ENCODE assay signal across 16 cellular contexts in the genomic region with DNA sequence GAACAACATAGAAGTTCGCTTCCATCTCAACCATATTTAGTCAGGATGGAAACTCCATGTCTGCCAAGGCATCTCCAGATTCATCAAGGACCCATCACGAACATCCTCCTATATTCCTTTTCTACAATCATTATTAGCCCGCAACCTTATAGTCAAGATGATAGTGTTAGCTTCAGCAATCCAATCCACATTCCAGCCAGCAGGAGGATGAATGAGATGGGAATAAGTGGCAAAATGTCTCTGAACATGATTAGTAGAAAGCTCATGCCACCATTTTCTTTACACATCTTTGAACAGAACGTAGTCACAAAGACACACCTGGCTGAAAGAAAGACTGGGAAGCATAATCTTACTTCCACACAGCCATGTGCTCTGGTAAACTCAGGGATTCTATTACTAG. TPM values are rescaled to one million over a fixed set of nuclear protein-coding genes. Genes with fewer than 3 reads are reported as not detected.
A peak's percentile ranks its signal among the peaks of the same experiment; 100 is the strongest.
DNase-seq lines count a peak whose midpoint lies in the region; ATAC-seq, FAIRE-seq and TF ChIP-seq lines count a peak whose summit lies in the region.
"Had no signal": no experiment of that assay in that cellular context is flagged by ENCODE, and none has a peak within 500 bp of the region (broad histone marks: within the 10 kb centered on the region; RNA-seq: fewer than 3 reads in every experiment).

No MANE protein-coding gene starts in this region.

- H4K20me1 ChIP-seq in HepG2 (ENCODE audit: insufficient read depth, low read length) = no peaks in the 10 kb centered on the region
- H4K20me1 ChIP-seq: BLaER1 had no signal

- in situ Hi-C loops in HepG2 (cut with HindIII; ENCODE audit: extremely low pct_ligation_motif_present, low pct_unique_long_range_greater_than_20kb) = no loop called here

- WGBS in HepG2 (ENCODE audit: low lambda C conversion rate) = 20% methylated on average over 4 of the region's 4 CpGs
- WGBS in right lobe of liver (ENCODE audit: insufficient coverage, low coverage, low lambda C conversion rate, missing lambda C conversion rate) = 63% methylated on average over 4 of the region's 4 CpGs

- CTCF ChIA-PET in HepG2 (lab: Yijun Ruan, JAX; ENCODE audit: low intra/inter-chr PET ratio, low total read pairs) = no interaction called here

- H3K36me3 ChIP-seq in HepG2 (replicated peaks in 1 of 2; ENCODE audit: control insufficient read depth in 1 of 2, insufficient read depth in 2 of 2, low read length in 2 of 2) (no peaks in the 10 kb centered on the region), right lobe of liver (no peaks in the 10 kb centered on the region)
- H3K36me3 ChIP-seq: BLaER1 had no signal

- POLR2A ChIA-PET in HepG2 (lab: Yijun Ruan, JAX) = no interaction called here

- TF ChIP-seq CTCF in HepG2 (CRISPR knock-in tag; IDR thresholded peaks at IDR 0.05) (no peak), right lobe of liver (IDR thresholded peaks at IDR 0.05) (no peak), chondrocyte (IDR thresholded peaks at IDR 0.05) (peak; percentile 23), foreskin keratinocyte (conservative IDR thresholded peaks at IDR 0.05) (peak; percentile 1)

- H3K9me3 ChIP-seq in HepG2 (ENCODE audit: low read length) (no peaks in the 10 kb centered on the region), right lobe of liver (no peaks in the 10 kb centered on the region)
- H3K9me3 ChIP-seq: BLaER1 had no signal

- no peak for ATAC-seq in HepG2
- ATAC-seq in right lobe of liver = no peak
- no peak for ATAC-seq in foreskin keratinocyte
- ATAC-seq in GM19463 (IDR thresholded peaks at IDR 0.05; ENCODE audit: unreplicated experiment) = no peak

- no peak overlapping the region for H3K4me2 ChIP-seq in HepG2 (ENCODE audit: low read depth, low read length)
- H3K4me2 ChIP-seq: BLaER1 had no signal

- no peak overlapping the region for H3K27ac Mint-ChIP-seq in chondrocyte (ENCODE audit: unreplicated experiment)
- H3K27ac Mint-ChIP-seq: CD8-positive, alpha-beta memory T cell had no signal

- no TSS peak for BruUV-seq in HepG2 (replicated peaks; lab: Mats Ljungman, UMichigan)

- no peak overlapping the region for H2AFZ ChIP-seq in HepG2 (ENCODE audit: low read length)

- H3K9me3 Mint-ChIP-seq in chondrocyte (ENCODE audit: low read depth) = peaks cover 4% of the 10 kb centered on the region

- TF ChIP-seq EP300 in HepG2 (IDR thresholded peaks at IDR 0.05; ENCODE audit: low read depth in 2 of 2, low read length in 2 of 2) (no peak), HepG2 (CRISPR knock-in tag; IDR thresholded peaks at IDR 0.05; ENCODE audit: borderline replicate concordance) (no peak)

- H3K4me1 ChIP-seq in HepG2 (ENCODE audit: insufficient read depth, low read length) (no peaks in the 10 kb centered on the region), right lobe of liver (no peaks in the 10 kb centered on the region), foreskin keratinocyte (no peaks in the 10 kb centered on the region)
- H3K4me1 ChIP-seq: BLaER1 had no signal

- H3K79me2 ChIP-seq in HepG2 (ENCODE audit: insufficient read depth, low read length) = no peaks in the 10 kb centered on the region

- no peak overlapping the region for H3K4me3 Mint-ChIP-seq in chondrocyte (ENCODE audit: unreplicated experiment)
- H3K4me3 Mint-ChIP-seq: CD8-positive, alpha-beta memory T cell had no signal

- H3K4me3 ChIP-seq in HepG2 (replicated peaks in 1 of 3; ENCODE audit: insufficient read depth in 1 of 3, low read depth in 2 of 3, low read length in 3 of 3) (no peak overlapping the region), right lobe of liver (no peak overlapping the region)
- H3K4me3 ChIP-seq: BLaER1 had no signal

- no peak for DNase-seq in HepG2 (ENCODE audit: low spot score)
- DNase-seq in right lobe of liver = no peak
- no peak for DNase-seq in chondrocyte (ENCODE audit: low spot score)
- DNase-seq in foreskin keratinocyte = no peak
- no peak for DNase-seq in NCI-H2171 treated with DMSO at 0.1 percent for 48 hours (lab: John Stamatoyannopoulos, UW)
- no peak for DNase-seq in activated CD4-positive, alpha-beta T cell treated with anti-CD3 and anti-CD28 coated beads, Interleukin-2, amount 50 U/mL, for 1 hour
- DNase-seq: 8988T; AML-193; CD8-positive, alpha-beta memory T cell; DMS53; GF-D8; H7 had no signal

- intact Hi-C loops in HepG2 (cut with micrococcal nuclease; ENCODE audit: unreplicated experiment) = no loop called here
- intact Hi-C loops in right lobe of liver (cut with DNase I) = no loop called here

- no peak overlapping the region for H3K9ac ChIP-seq in HepG2 (ENCODE audit: insufficient read depth, low read depth, low read length)
- H3K9ac ChIP-seq: BLaER1 had no signal

- TF ChIP-seq POLR2A in HepG2 (IDR thresholded peaks at IDR 0.05; ENCODE audit: insufficient read depth in 1 of 2, low read depth in 2 of 2, low read length in 2 of 2) (no peak), right lobe of liver (IDR thresholded peaks at IDR 0.05) (no peak)

- H3K27ac ChIP-seq in HepG2 (ENCODE audit: extremely low read length, insufficient read depth, low read length) (no peak overlapping the region), right lobe of liver (no peak overlapping the region), foreskin keratinocyte (no peak overlapping the region)
- H3K27ac ChIP-seq: BLaER1 had no signal

- no peak for FAIRE-seq in HepG2 (lab: Jason Lieb, UNC)
- FAIRE-seq: GM19239 had no signal

- H3K4me1 Mint-ChIP-seq in chondrocyte (ENCODE audit: low read depth) = no peaks in the 10 kb centered on the region
- H3K4me1 Mint-ChIP-seq: CD8-positive, alpha-beta memory T cell had no signal

- H3K27me3 Mint-ChIP-seq in chondrocyte (ENCODE audit: low read depth) = peaks cover 12% of the 10 kb centered on the region
- H3K27me3 Mint-ChIP-seq: CD8-positive, alpha-beta memory T cell had no signal

- H3K36me3 Mint-ChIP-seq in chondrocyte (ENCODE audit: low read depth) = no peaks in the 10 kb centered on the region
- H3K36me3 Mint-ChIP-seq: CD8-positive, alpha-beta memory T cell had no signal

- H3K27me3 ChIP-seq in HepG2 (ENCODE audit: control insufficient read depth in 1 of 2, insufficient read depth in 2 of 2, low read length in 2 of 2) (no peaks in the 10 kb centered on the region), right lobe of liver (peaks cover 0 to 6% of the 10 kb centered on the region in 2 donors), foreskin keratinocyte (no peaks in the 10 kb centered on the region)
- H3K27me3 ChIP-seq: BLaER1 had no signal

- no peak for TF ChIP-seq RAD21 in HepG2 (CRISPR knock-in tag; IDR thresholded peaks at IDR 0.05)

TF ChIP-seq in HepG2, 621 proteins besides CTCF, POLR2A, EP300 and RAD21:
- TF ChIP-seq TEAD3 (CRISPR knock-in tag; optimal IDR thresholded peaks at IDR 0.05; ENCODE audit: borderline replicate concordance) = peak; percentile 37
- no peak for TF ChIP-seq XRCC5 (optimal IDR thresholded peaks at IDR 0.05; ENCODE audit: low read length)
- TF ChIP-seq ARID2 (CRISPR knock-in tag; IDR thresholded peaks at IDR 0.05; ENCODE audit: borderline replicate concordance) = no peak
TF ChIP-seq in HepG2: peak in this region for 1.

RNA-seq across cellular contexts. Expression of a gene that starts 18.6 kb away (rescaled TPM):
- total RNA-seq in HepG2 (2016; rRNA removed; fragmentation: Illumina TruSeq; extraction: Trizol) (not detected in 2 replicates), right lobe of liver (not detected), chondrocyte (not detected in 3 replicates), foreskin keratinocyte (not detected in 2 replicates)
- total RNA-seq in HepG2 (2016; cell fraction: cytosol; rRNA removed; fragmentation: Illumina TruSeq; extraction: Trizol; ENCODE audit: low read depth) = not detected in 2 replicates
- not detected in 2 replicates for total RNA-seq in HepG2 (2016; cell fraction: insoluble cytoplasmic fraction; rRNA removed; fragmentation: Illumina TruSeq; extraction: Trizol)
- total RNA-seq in HepG2 (2016; cell fraction: membrane; rRNA removed; fragmentation: Illumina TruSeq; extraction: Trizol) = not detected in 2 replicates
- total RNA-seq in HepG2 (2016; cell fraction: nucleus; rRNA removed; fragmentation: Illumina TruSeq; extraction: Trizol) = not detected in 2 replicates
- polyA plus RNA-seq in HepG2 (2011; rRNA removed) (not detected in 2 replicates), foreskin keratinocyte (not detected in 2 replicates)
- polyA plus RNA-seq in HepG2 (2011; cell fraction: cytosol; rRNA removed) = not detected in 2 replicates
- not detected in 2 replicates for polyA plus RNA-seq in HepG2 (2011; cell fraction: nucleus; rRNA removed)
- not detected in 2 replicates for polyA plus RNA-seq in HepG2 (2012)
- polyA plus RNA-seq in HepG2 (2016; cell fraction: cytosol; fragmentation: Illumina TruSeq; extraction: Trizol; ENCODE audit: low read depth) = not detected in 2 replicates
- not detected in 2 replicates for polyA plus RNA-seq in HepG2 (2016; cell fraction: insoluble cytoplasmic fraction; fragmentation: Illumina TruSeq; extraction: Trizol; ENCODE audit: low read depth)
- polyA plus RNA-seq in HepG2 (2016; cell fraction: membrane; fragmentation: Illumina TruSeq; extraction: Trizol; ENCODE audit: low read depth) = not detected in 2 replicates
- not detected in 2 replicates for polyA plus RNA-seq in HepG2 (2016; cell fraction: nucleus; fragmentation: Illumina TruSeq; extraction: Trizol; ENCODE audit: insufficient read depth, low read depth)
- polyA minus RNA-seq in HepG2 (2011; rRNA and poly(A)+ RNA removed; ENCODE audit: low replicate concordance) = 0.08 TPM in 1 of 2 replicates, not detected in the other
- polyA minus RNA-seq in HepG2 (2011; cell fraction: cytosol; rRNA and poly(A)+ RNA removed) = not detected in 2 replicates
- polyA minus RNA-seq in HepG2 (2011; cell fraction: nucleus; rRNA and poly(A)+ RNA removed) = not detected in 2 replicates
- total RNA-seq: CD8-positive, alpha-beta memory T cell; HT1080 had no signal
- polyA plus RNA-seq: CD8-positive, alpha-beta memory T cell had no signal

Comparison
In these comparisons a context has a peak if more than half of its experiments do, and no peak if none do; other contexts are left out.
1. CTCF ChIP-seq: peak in chondrocyte (single experiment) and foreskin keratinocyte (single experiment); none in HepG2 (single experiment) and right lobe of liver (0 of 4).